24 cellular contexts compared by ENCODE assay signal in the genomic region with DNA sequence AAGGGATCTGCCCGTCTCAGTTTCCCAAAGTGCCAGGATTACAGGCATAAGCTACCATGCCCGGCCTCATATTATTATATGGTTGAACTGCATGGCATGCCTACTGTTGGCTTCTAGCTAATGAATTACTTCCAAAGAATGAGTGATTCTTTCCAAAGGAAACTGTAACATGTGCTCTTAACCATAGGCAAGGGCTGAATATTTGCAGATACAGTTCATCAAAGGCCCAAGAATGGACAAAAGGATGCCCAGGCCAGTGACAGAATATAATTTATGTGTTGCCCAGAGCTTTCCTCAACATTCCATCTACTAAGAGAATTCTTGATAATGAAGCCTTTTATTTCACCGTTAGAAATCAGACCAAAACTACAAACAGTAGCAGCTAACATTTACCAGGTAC. TPM values are rescaled to one million over a fixed set of nuclear protein-coding genes. Genes with fewer than 3 reads are reported as not detected.
"Had no signal": no experiment of that assay in that cellular context is flagged by ENCODE, and none has a peak within 500 bp of the region (broad histone marks: within the 10 kb centered on the region; RNA-seq: fewer than 3 reads in every experiment).

No MANE protein-coding gene starts in this region.

- H3K27me3 ChIP-seq: adrenal gland, ascending aorta, breast epithelium, colonic mucosa, dorsolateral prefrontal cortex, esophagus squamous epithelium, left lung, ovary, right atrium auricular region, thyroid gland had no signal

- H3K4me3 ChIP-seq: adrenal gland, ascending aorta, breast epithelium, colonic mucosa, dorsolateral prefrontal cortex, esophagus squamous epithelium, left lung, ovary, prostate gland, right atrium auricular region, thyroid gland had no signal

- H3K4me1 ChIP-seq: adrenal gland, ascending aorta, breast epithelium, colonic mucosa, esophagus squamous epithelium, left lung, prostate gland, right atrium auricular region, thyroid gland had no signal

- DNase-seq: activated CD4-positive, alpha-beta T cell treated with anti-CD3 and anti-CD28 coated beads, Interleukin-2, amount 50 U/mL, for 48 hours; activated CD8-positive, alpha-beta memory T cell treated with anti-CD3 and anti-CD28 coated beads, Interleukin-2, amount 50 U/mL, for 48 hours; activated naive CD4-positive, alpha-beta T cell; activated T-cell treated with anti-CD3 and anti-CD28 coated beads, Interleukin-2, amount 50 U/mL, for 4 hours; adrenal gland; colonic mucosa; dorsolateral prefrontal cortex; esophagus squamous epithelium; foreskin fibroblast; left lung; ovary; stimulated activated CD4-positive, alpha-beta T cell treated with anti-CD3 and anti-CD28 coated beads, Interleukin-12 subunit alpha, Interleukin-12 subunit beta, amount 100 ng/mL, for 4 hours; stimulated activated CD4-positive, alpha-beta T cell treated with anti-CD3 and anti-CD28 coated beads, Interleukin-4, amount 100 ng/mL, for 4 hours; substantia nigra; T1000; thyroid gland had no signal

- ATAC-seq: activated T-cell treated with anti-CD3 and anti-CD28 coated beads, Interleukin-2, amount 50 U/mL, for 4 hours; left lung; natural killer cell treated with Interleukin-12 subunit alpha and Interleukin-12 subunit beta and Interleukin-15 and Interleukin-18, amount 100 ng/mL, for 72 hours; WTC11 had no signal

- H3K9me3 ChIP-seq: adrenal gland, ascending aorta, breast epithelium, colonic mucosa, esophagus squamous epithelium, left lung, ovary, prostate gland, right atrium auricular region, thyroid gland had no signal

- H3K27ac ChIP-seq: adrenal gland, ascending aorta, breast epithelium, colonic mucosa, esophagus squamous epithelium, left lung, ovary, prostate gland, right atrium auricular region, thyroid gland had no signal

- H3K36me3 ChIP-seq: adrenal gland, ascending aorta, breast epithelium, colonic mucosa, esophagus squamous epithelium, left lung, ovary, prostate gland, right atrium auricular region, thyroid gland had no signal

RNA-seq across cellular contexts. Expression of a gene that starts 27.0 kb away (rescaled TPM):
- total RNA-seq: activated CD8-positive, alpha-beta memory T cell treated with anti-CD3 and anti-CD28 coated beads for 36 hours; activated T-cell treated with anti-CD3 and anti-CD28 coated beads, Interleukin-2, amount 50 U/mL, for 4 hours; activated T-helper 2 cell treated with anti-CD3 and anti-CD28 coated beads, Interferon-gamma antibody, Interleukin-2, Interleukin-4, amounts not matched to agents 10 μg/mL and 5 μg/mL and 100 μg/mL, durations not matched to agents 14 hours and 24 hours and 36 hours; WTC11 had no signal
